In genomic region chr19:2110822-2111221, GRCh38 we compare ENCODE assay signal across 1 cellular context.
TF ChIP-seq lines count a peak whose summit lies in the region.

No MANE protein-coding gene starts in this region.

TF ChIP-seq in H1, 55 proteins besides CTCF, POLR2A, EP300 and RAD21:
- TF ChIP-seq ZNF274 (IDR thresholded peaks at IDR 0.05; ENCODE audit: borderline replicate concordance, extremely low read depth, low read length): no peak
- TF ChIP-seq TAF7 (optimal IDR thresholded peaks at IDR 0.05; ENCODE audit: borderline replicate concordance, low read depth, low read length): no peak
- TF ChIP-seq EGR1 (IDR thresholded peaks at IDR 0.05; ENCODE audit: borderline replicate concordance, low read depth, low read length): no peak
